In genomic region chr22:27086080-27086479, GRCh38 we compare ENCODE assay signal across 27 cellular contexts.
"Had no signal": no experiment of that assay in that cellular context is flagged by ENCODE, and none has a peak within 500 bp of the region (broad histone marks: within the 10 kb centered on the region; RNA-seq: fewer than 3 reads in every experiment).

No MANE protein-coding gene starts in this region.

- H3K36me3 ChIP-seq: adrenal gland, MG63, SJCRH30 had no signal

- H3K4me1 Mint-ChIP-seq: activated CD4-positive, alpha-beta T cell treated with anti-CD3 and anti-CD28 coated beads for 36 hours; activated CD4-positive, alpha-beta T cell treated with anti-CD3 and anti-CD28 coated beads, Interleukin-2, amount 10 ng/mL, durations not matched to agents 7 days and 5 days had no signal

- H3K27ac ChIP-seq: adrenal gland, body of pancreas, SJCRH30, SK-N-MC had no signal

- H3K36me3 Mint-ChIP-seq: activated CD4-positive, alpha-beta memory T cell treated with anti-CD3 and anti-CD28 coated beads for 36 hours; activated naive CD4-positive, alpha-beta T cell treated with anti-CD3 and anti-CD28 coated beads, Interleukin-2, amount 50 U/mL, for 72 hours had no signal

- H3K27ac Mint-ChIP-seq: activated CD4-positive, alpha-beta memory T cell treated with anti-CD3 and anti-CD28 coated beads for 36 hours; activated CD4-positive, alpha-beta T cell treated with anti-CD3 and anti-CD28 coated beads for 36 hours; activated CD4-positive, alpha-beta T cell treated with anti-CD3 and anti-CD28 coated beads, Interleukin-2, amount 10 ng/mL, durations not matched to agents 7 days and 5 days; activated naive CD4-positive, alpha-beta T cell treated with anti-CD3 and anti-CD28 coated beads for 36 hours; activated T-helper 1 cell treated with anti-CD3 and anti-CD28 coated beads, Interleukin-12 subunit alpha, Interleukin-12 subunit beta, Interleukin-2, Interleukin-4 antibody, amounts not matched to agents 30 ng/mL and 10 ng/mL and 1 ng/mL, durations not matched to agents 14 hours and 24 hours and 36 hours; T-helper 2 cell treated with Interferon-gamma antibody and Interleukin-4, amounts not matched to agents 5 μg/mL and 100 μg/mL, for 36 hours had no signal

- H3K27me3 Mint-ChIP-seq: activated CD4-positive, alpha-beta T cell treated with anti-CD3 and anti-CD28 coated beads, Interleukin-2, amount 10 ng/mL, durations not matched to agents 7 days and 5 days had no signal

- H3K9me3 Mint-ChIP-seq: activated CD4-positive, alpha-beta T cell treated with anti-CD3 and anti-CD28 coated beads, Interleukin-2, amount 10 ng/mL, durations not matched to agents 7 days and 5 days; activated T-helper 1 cell treated with anti-CD3 and anti-CD28 coated beads, Interleukin-12 subunit alpha, Interleukin-12 subunit beta, Interleukin-2, Interleukin-4 antibody, amounts not matched to agents 30 ng/mL and 10 ng/mL and 1 ng/mL, durations not matched to agents 14 hours and 24 hours and 36 hours; T-helper 2 cell treated with Interferon-gamma antibody and Interleukin-4, amounts not matched to agents 5 μg/mL and 100 μg/mL, for 36 hours had no signal

- H3K27me3 ChIP-seq: MG63, SJCRH30 had no signal

- H3K4me3 ChIP-seq: adrenal gland, body of pancreas, MG63, SJCRH30, SK-N-MC had no signal

- ATAC-seq: activated CD4-positive, alpha-beta T cell treated with anti-CD3 and anti-CD28 coated beads for 36 hours; activated naive CD4-positive, alpha-beta T cell treated with anti-CD3 and anti-CD28 coated beads, Interleukin-2, amount 50 U/mL, for 72 hours; activated T-cell treated with anti-CD3 and anti-CD28 coated beads, Interleukin-2, amount 50 U/mL, for 4 hours; body of pancreas; Panc1 had no signal

- H3K4me1 ChIP-seq: adrenal gland, body of pancreas had no signal

- DNase-seq: activated CD4-positive, alpha-beta memory T cell treated with anti-CD3 and anti-CD28 coated beads for 36 hours; activated CD4-positive, alpha-beta T cell treated with anti-CD3 and anti-CD28 coated beads for 36 hours; activated CD4-positive, alpha-beta T cell treated with anti-CD3 and anti-CD28 coated beads, Interleukin-2, amount 10 ng/mL, durations not matched to agents 7 days and 5 days; activated CD8-positive, alpha-beta memory T cell treated with anti-CD3 and anti-CD28 coated beads, Interleukin-2, amount 50 U/mL, for 4 hours; activated gamma-delta T cell treated with Interleukin-2 at 50 U/mL for 16 hours; activated naive CD4-positive, alpha-beta T cell treated with anti-CD3 and anti-CD28 coated beads for 36 hours; activated T-cell treated with anti-CD3 and anti-CD28 coated beads for 4 hours; activated T-cell treated with anti-CD3 and anti-CD28 coated beads, Interleukin-2, amount 50 U/mL, for 4 hours; body of pancreas; Kasumi-1; KG1; MG63; NCI-H1048; NCI-H1105 treated with DMSO at 0.1 percent for 48 hours; NCI-H1436; NCI-H1930; NCI-H2081 treated with DMSO at 0.1 percent for 48 hours; NCI-H345; NCI-H524 treated with DMSO at 0.1 percent for 48 hours; SHP77 had no signal

- H3K4me3 Mint-ChIP-seq: activated CD4-positive, alpha-beta memory T cell treated with anti-CD3 and anti-CD28 coated beads for 36 hours; activated CD4-positive, alpha-beta T cell treated with anti-CD3 and anti-CD28 coated beads for 36 hours; activated CD4-positive, alpha-beta T cell treated with anti-CD3 and anti-CD28 coated beads, Interleukin-2, amount 10 ng/mL, durations not matched to agents 7 days and 5 days; activated naive CD4-positive, alpha-beta T cell treated with anti-CD3 and anti-CD28 coated beads for 36 hours; activated T-cell treated with anti-CD3 and anti-CD28 coated beads, Interleukin-2, amount 50 U/mL, for 4 hours; activated T-helper 1 cell treated with anti-CD3 and anti-CD28 coated beads, Interleukin-12 subunit alpha, Interleukin-12 subunit beta, Interleukin-2, Interleukin-4 antibody, amounts not matched to agents 30 ng/mL and 10 ng/mL and 1 ng/mL, durations not matched to agents 14 hours and 24 hours and 36 hours; T-helper 2 cell treated with Interferon-gamma antibody and Interleukin-4, amounts not matched to agents 5 μg/mL and 100 μg/mL, for 36 hours had no signal

- H3K9me3 ChIP-seq: adrenal gland, body of pancreas, SJCRH30 had no signal
